11 cellular contexts compared by ENCODE assay signal in the genomic region with DNA sequence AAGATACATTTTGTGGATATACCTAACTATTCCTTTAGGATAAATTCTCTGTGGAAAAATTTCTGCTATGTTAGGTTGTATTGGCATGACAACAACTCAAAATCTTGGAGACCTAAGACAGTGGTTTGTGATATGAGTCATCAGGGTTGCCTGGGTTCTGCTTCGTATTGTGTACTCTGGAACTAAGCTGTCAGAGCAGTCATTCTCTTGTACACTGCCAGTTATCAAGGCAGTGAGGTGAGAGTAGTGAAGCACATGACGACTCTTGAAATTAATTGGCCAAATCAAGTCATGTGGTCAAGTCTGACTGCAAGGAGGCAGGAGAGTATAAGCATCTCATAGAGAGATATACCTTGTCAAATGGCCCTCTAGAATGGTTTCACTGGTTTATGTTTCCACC.
DNase-seq lines count a peak whose midpoint lies in the region; ATAC-seq and TF ChIP-seq lines count a peak whose summit lies in the region.
"Had no signal": no experiment of that assay in that cellular context is flagged by ENCODE, and none has a peak within 500 bp of the region (broad histone marks: within the 10 kb centered on the region; RNA-seq: fewer than 3 reads in every experiment).

No MANE protein-coding gene starts in this region.

- TF ChIP-seq CTCF in cardiac fibroblast (IDR thresholded peaks at IDR 0.05; ENCODE audit: low read depth, low read length) = no peak

- CTCF ChIA-PET in activated CD8-positive, alpha-beta memory T cell treated with anti-CD3 and anti-CD28 coated beads, Interleukin-2, amount 10 ng/mL, durations not matched to agents 7 days and 5 days (lab: Charles Lee) = no interaction called here

- H3K4me1 Mint-ChIP-seq in activated CD8-positive, alpha-beta memory T cell treated with anti-CD3 and anti-CD28 coated beads, Interleukin-2, amount 10 ng/mL, durations not matched to agents 7 days and 5 days = no peaks in the 10 kb centered on the region
- H3K4me1 Mint-ChIP-seq: stimulated activated naive B cell treated with anti-CD40 and anti-IgM and Interleukin-4, amounts not matched to agents 10 μg/mL and 1 μg/mL and 100 μg/mL, for 72 hours had no signal

- in situ Hi-C loops in G401 (cut with HindIII; ENCODE audit: low sequenced_read_pairs) = no loop called here

- no peak overlapping the region for H3K4me3 ChIP-seq in cardiac fibroblast (replicated peaks in 1 of 2; ENCODE audit: low read depth in 2 of 2, low read length in 2 of 2)

- no peaks in the 10 kb centered on the region for H3K27me3 Mint-ChIP-seq in activated CD8-positive, alpha-beta memory T cell treated with anti-CD3 and anti-CD28 coated beads, Interleukin-2, amount 10 ng/mL, durations not matched to agents 7 days and 5 days
- H3K27me3 Mint-ChIP-seq: stimulated activated naive B cell treated with anti-CD40 and anti-IgM and Interleukin-4, amounts not matched to agents 10 μg/mL and 1 μg/mL and 100 μg/mL, for 72 hours had no signal

- H3K36me3 Mint-ChIP-seq in activated CD8-positive, alpha-beta memory T cell treated with anti-CD3 and anti-CD28 coated beads, Interleukin-2, amount 10 ng/mL, durations not matched to agents 7 days and 5 days = no peaks in the 10 kb centered on the region
- H3K36me3 Mint-ChIP-seq: stimulated activated naive B cell treated with anti-CD40 and anti-IgM and Interleukin-4, amounts not matched to agents 10 μg/mL and 1 μg/mL and 100 μg/mL, for 72 hours had no signal

- peak; percentile 88 for ATAC-seq in GM19351 (IDR thresholded peaks at IDR 0.05; ENCODE audit: unreplicated experiment)
- peak; percentile 72 for ATAC-seq in HG03558 (IDR thresholded peaks at IDR 0.05; ENCODE audit: extremely low read depth, unreplicated experiment)
- no peak for ATAC-seq in activated CD8-positive, alpha-beta memory T cell treated with anti-CD3 and anti-CD28 coated beads, Interleukin-2, amount 10 ng/mL, durations not matched to agents 7 days and 5 days
- ATAC-seq: stimulated activated naive B cell treated with anti-CD40 and anti-IgM and Interleukin-4, amounts not matched to agents 10 μg/mL and 1 μg/mL and 100 μg/mL, for 72 hours had no signal

- no peak overlapping the region for H3K27ac Mint-ChIP-seq in activated CD8-positive, alpha-beta memory T cell treated with anti-CD3 and anti-CD28 coated beads, Interleukin-2, amount 10 ng/mL, durations not matched to agents 7 days and 5 days
- H3K27ac Mint-ChIP-seq: stimulated activated naive B cell treated with anti-CD40 and anti-IgM and Interleukin-4, amounts not matched to agents 10 μg/mL and 1 μg/mL and 100 μg/mL, for 72 hours had no signal

- DNase-seq in AG08395 (ENCODE audit: low spot score) (peak; percentile 4), cardiac fibroblast (ENCODE audit: low read depth in 2 of 2) (peak; percentile 7 to 76), hippocampal formation (lab: John Stamatoyannopoulos, UW) (no peak), NCI-H2107 treated with DMSO at 0.1 percent for 48 hours (lab: John Stamatoyannopoulos, UW; ENCODE audit: unreplicated experiment) (no peak), G401 (ENCODE audit: low spot score) (no peak)
- no peak for DNase-seq in activated CD8-positive, alpha-beta memory T cell treated with anti-CD3 and anti-CD28 coated beads, Interleukin-2, amount 10 ng/mL, durations not matched to agents 7 days and 5 days
- DNase-seq: activated gamma-delta T cell; glutamatergic neuron; stimulated activated naive B cell treated with anti-CD40 and anti-IgM and Interleukin-4, amounts not matched to agents 10 μg/mL and 1 μg/mL and 100 μg/mL, for 72 hours had no signal

- H3K4me3 Mint-ChIP-seq in activated CD8-positive, alpha-beta memory T cell treated with anti-CD3 and anti-CD28 coated beads, Interleukin-2, amount 10 ng/mL, durations not matched to agents 7 days and 5 days = no peak overlapping the region
- H3K4me3 Mint-ChIP-seq: stimulated activated naive B cell treated with anti-CD40 and anti-IgM and Interleukin-4, amounts not matched to agents 10 μg/mL and 1 μg/mL and 100 μg/mL, for 72 hours had no signal

- no peaks in the 10 kb centered on the region for H3K9me3 Mint-ChIP-seq in activated CD8-positive, alpha-beta memory T cell treated with anti-CD3 and anti-CD28 coated beads, Interleukin-2, amount 10 ng/mL, durations not matched to agents 7 days and 5 days (ENCODE audit: low read depth)
- H3K9me3 Mint-ChIP-seq: stimulated activated naive B cell treated with anti-CD40 and anti-IgM and Interleukin-4, amounts not matched to agents 10 μg/mL and 1 μg/mL and 100 μg/mL, for 72 hours had no signal

Comparison
In these comparisons a context has a peak if more than half of its experiments do, and no peak if none do; other contexts are left out.
1. DNase-seq: peak in AG08395 (single experiment) and cardiac fibroblast (2 of 2); none in activated CD8-positive, alpha-beta memory T cell treated with anti-CD3 and anti-CD28 coated beads, Interleukin-2, amount 10 ng/mL, durations not matched to agents 7 days and 5 days (single experiment), hippocampal formation (0 of 2), NCI-H2107 treated with DMSO at 0.1 percent for 48 hours (single experiment) and G401 (single experiment).